1 cellular context compared by ENCODE assay signal in genomic region chr12:47393403-47393790, GRCh38.
TF ChIP-seq lines count a peak whose summit lies in the region.

No MANE protein-coding gene starts in this region.

TF ChIP-seq in HEK293, 187 proteins besides CTCF, POLR2A, EP300 and RAD21 (continued from another document):
- 0 out of 2 replicates have a peak, but pooled peaks have one; percentile 2 for TF ChIP-seq PRDM10 (tag by site-specific recombination; IDR thresholded peaks at IDR 0.05)
